8 cellular contexts compared by ENCODE assay signal in the genomic region with DNA sequence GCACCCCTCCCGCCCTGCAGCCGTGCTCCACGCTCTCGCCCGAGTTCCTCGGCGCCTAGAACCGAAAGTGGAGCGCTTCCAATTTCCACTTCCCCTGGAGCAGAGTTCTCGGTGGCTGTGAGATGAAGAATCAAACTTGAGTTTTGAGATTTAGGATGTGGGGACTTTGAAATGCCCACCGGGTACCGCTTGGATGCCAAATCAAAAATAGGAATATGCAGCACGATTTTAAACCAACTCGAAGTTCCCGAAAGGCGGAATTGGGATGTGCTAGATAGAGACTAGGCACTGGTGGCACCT. TPM values are rescaled to one million over a fixed set of nuclear protein-coding genes. Genes with fewer than 3 reads are reported as not detected.
DNase-seq lines count a peak whose midpoint lies in the region; ATAC-seq and TF ChIP-seq lines count a peak whose summit lies in the region.

No MANE protein-coding gene starts in this region.

- no peaks in the 10 kb centered on the region for H3K9me3 Mint-ChIP-seq in MCF 10A (ENCODE audit: unreplicated experiment)

- H3K4me1 Mint-ChIP-seq in MCF 10A (ENCODE audit: insufficient read depth, unreplicated experiment), result peaks cover 9% of the 10 kb centered on the region

- POLR2A ChIA-PET in MCF 10A (lab: Yijun Ruan, JAX), result interaction anchor here (0.6 to 2.1 kb wide), 33 partner anchors 9 to 236 kb away, joined by 3 to 17 read pairs (median 4); a partner anchor contains a TSS

- H3K9me3 ChIP-seq in KOPT-K1 (ENCODE audit: insufficient read depth, low read length, poor library complexity, severe bottlenecking) (no peaks in the 10 kb centered on the region), upper lobe of right lung (no peaks in the 10 kb centered on the region)

- no peak for TF ChIP-seq CTCF in AG09309 (IDR thresholded peaks at IDR 0.05; ENCODE audit: control insufficient read depth, insufficient read depth, low read depth, low read length, missing control alignments)
- TF ChIP-seq CTCF in MCF 10A (IDR thresholded peaks at IDR 0.05; ENCODE audit: unreplicated experiment), result no peak
- TF ChIP-seq CTCF in upper lobe of right lung (IDR thresholded peaks at IDR 0.05), result no peak

- peak overlapping the region; percentile 81 for H3K4me3 Mint-ChIP-seq in MCF 10A (ENCODE audit: unreplicated experiment)

- H3K36me3 ChIP-seq in KOPT-K1 (ENCODE audit: insufficient read depth, low read length) (peaks cover 33% of the 10 kb centered on the region), upper lobe of right lung (peaks cover 2% of the 10 kb centered on the region)

- peaks cover 7% of the 10 kb centered on the region for H3K4me1 ChIP-seq in upper lobe of right lung

- DNase-seq in AG09309 (ENCODE audit: low read depth) (no peak), MCF 10A (ENCODE audit: unreplicated experiment) (no peak), medulla oblongata (ENCODE audit: extremely low spot score) (peak; percentile 67), upper lobe of right lung (no peak), OCI-M1 (lab: John Stamatoyannopoulos, UW) (no peak)

- H3K36me3 Mint-ChIP-seq in MCF 10A (ENCODE audit: insufficient read depth, unreplicated experiment), result peaks cover 4% of the 10 kb centered on the region

- intact Hi-C loops in MCF 10A (cut with micrococcal nuclease), result loop anchor here (5.0 kb wide), 1 partner anchor 250 kb away; a partner anchor contains a TSS
- intact Hi-C loops in upper lobe of right lung (cut with DNase I), result no loop called here

- CTCF ChIA-PET in MCF 10A (lab: Yijun Ruan, JAX), result interaction anchor here (0.5 to 7.5 kb wide), 9 partner anchors 12 to 149 kb away, joined by 3 to 63 read pairs (median 4); a partner anchor contains a TSS

- BruUV-seq in MCF 10A (replicated peaks; lab: Mats Ljungman, UMichigan), result no TSS peak

- peak; percentile 69 for ATAC-seq in upper lobe of right lung
- no peak for ATAC-seq in GM21381 (IDR thresholded peaks at IDR 0.05; ENCODE audit: unreplicated experiment)
- ATAC-seq in HG02642 (IDR thresholded peaks at IDR 0.05; ENCODE audit: poor library complexity, unreplicated experiment), result no peak

- H3K27me3 Mint-ChIP-seq in MCF 10A (ENCODE audit: insufficient read depth, unreplicated experiment), result no peaks in the 10 kb centered on the region

- H3K27ac ChIP-seq in KOPT-K1 (ENCODE audit: low read depth, low read length, poor library complexity, severe bottlenecking), result peak overlapping the region; percentile 89
- peak overlapping the region; percentile 95 for H3K27ac ChIP-seq in upper lobe of right lung

- H3K4me3 ChIP-seq in AG09309 (ENCODE audit: control insufficient read depth, low read depth, low read length) (peak overlapping the region; percentile 68), upper lobe of right lung (peak overlapping the region; percentile 75)

- H3K27me3 ChIP-seq in upper lobe of right lung, result no peaks in the 10 kb centered on the region

- peak overlapping the region; percentile 95 for H3K27ac Mint-ChIP-seq in MCF 10A (ENCODE audit: low read depth, unreplicated experiment)

RNA-seq across cellular contexts. Expression of a gene that starts 0.6 kb away (rescaled TPM):
- total RNA-seq in MCF 10A (2022) (8.8 and 10.3 TPM in 2 replicates), upper lobe of right lung (9.5 TPM)

RNA-seq across cellular contexts. Expression of a gene that starts 52.3 kb away (rescaled TPM):
- total RNA-seq in MCF 10A (2022) (24.5 and 35.0 TPM in 2 replicates), upper lobe of right lung (27.5 TPM)
